Comparison of ENCODE assay signal across 8 cellular contexts in the genomic region with DNA sequence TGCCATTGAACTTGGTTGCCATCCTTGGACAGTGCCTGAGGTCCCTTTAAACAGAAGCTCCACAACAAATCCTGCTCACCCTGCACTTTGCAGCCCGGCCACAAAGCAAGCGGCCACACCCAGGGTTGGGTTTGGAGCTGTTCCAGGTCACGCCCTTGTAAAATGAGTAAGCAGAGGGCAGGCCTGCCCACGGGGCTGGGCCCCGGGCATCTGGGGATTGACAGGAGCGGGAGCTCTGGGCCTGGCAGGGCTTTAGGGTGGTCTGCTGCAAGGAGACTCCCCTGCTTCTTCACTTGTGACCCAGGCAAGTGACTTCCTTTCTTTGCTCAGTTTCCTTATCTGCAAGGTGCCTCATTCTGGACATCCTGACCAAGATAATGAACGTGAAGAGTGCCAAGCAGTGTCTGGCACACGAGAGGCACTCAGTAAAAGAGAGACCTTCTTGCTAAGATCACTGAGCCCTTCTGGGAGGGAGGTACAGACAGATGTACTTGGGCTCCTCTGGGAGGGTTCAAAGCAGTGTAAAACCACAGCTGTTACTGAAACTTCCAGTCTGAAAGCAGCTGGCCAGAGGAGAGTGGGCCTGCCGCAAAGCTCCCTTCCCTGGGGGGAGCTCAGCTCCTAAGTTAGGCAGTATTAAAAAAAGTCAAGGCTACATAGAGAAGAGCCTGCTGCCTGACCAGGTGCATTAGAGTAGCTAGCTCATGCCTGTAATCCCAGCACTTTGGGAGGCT. TPM values are rescaled to one million over a fixed set of nuclear protein-coding genes. Genes with fewer than 3 reads are reported as not detected.
DNase-seq lines count a peak whose midpoint lies in the region; ATAC-seq lines count a peak whose summit lies in the region.

No MANE protein-coding gene starts in this region.

- no peaks in the 10 kb centered on the region for H3K27me3 Mint-ChIP-seq in naive B cell

- H3K4me1 Mint-ChIP-seq in naive B cell = peaks cover 61 to 86% (median 77%) of the 10 kb centered on the region in 3 donors

- peak overlapping the region in 4 of 6 donors; percentile 42 to 85 (median 62) for H3K27ac Mint-ChIP-seq in naive B cell

- H3K9me3 Mint-ChIP-seq in naive B cell = no peaks in the 10 kb centered on the region

- no peaks in the 10 kb centered on the region for H3K36me3 Mint-ChIP-seq in naive B cell

- DNase-seq in NCI-H446 treated with DMSO at 0.1 percent for 48 hours (lab: John Stamatoyannopoulos, UW) (peak; percentile 81), dermis microvascular lymphatic vessel endothelial cell (ENCODE audit: low read depth in 2 of 2) (peak; percentile 22 to 63), naive B cell (no peak), stromal cell of bone marrow (ENCODE audit: low read depth) (peak; percentile 79)
- DNase-seq in activated CD4-positive, alpha-beta T cell treated with anti-CD3 and anti-CD28 coated beads for 48 hours = peak; percentile 89

- ATAC-seq in GM18502 (IDR thresholded peaks at IDR 0.05; ENCODE audit: poor library complexity, unreplicated experiment) (peak; percentile 42), HG02943 (IDR thresholded peaks at IDR 0.05; ENCODE audit: low read depth, unreplicated experiment) (peak; percentile 51), naive B cell (ENCODE audit: low read depth in 2 of 2) (no peak), HG03025 (IDR thresholded peaks at IDR 0.05; ENCODE audit: low FRiP score, unreplicated experiment) (no peak)

- peak overlapping the region; percentile 25 to 84 (median 74) for H3K4me3 Mint-ChIP-seq in naive B cell

RNA-seq across cellular contexts. Expression of a gene that starts 2.6 kb away (rescaled TPM):
- total RNA-seq in dermis microvascular lymphatic vessel endothelial cell = 1.4 and 1.9 TPM in 2 replicates
- 1 to 10 TPM in 2 of 6 donors, under 1 TPM in 4; 0.06 to 1.7 (median 0.46) TPM for polyA plus RNA-seq in naive B cell (ENCODE audit: low read depth in 6 of 6)

RNA-seq across cellular contexts. Expression of a gene that starts 30.9 kb away (rescaled TPM):
- 478 and 570 TPM in 2 replicates for total RNA-seq in dermis microvascular lymphatic vessel endothelial cell
- polyA plus RNA-seq in naive B cell (ENCODE audit: low read depth in 6 of 6) = 10 to 100 TPM; 23.9 to 52.0 (median 31.2) TPM

RNA-seq across cellular contexts. Expression of a gene that starts 44.4 kb away (rescaled TPM):
- total RNA-seq in dermis microvascular lymphatic vessel endothelial cell = 3.6 and 10.4 TPM in 2 replicates
- under 1 TPM in 4 of 6 donors, not detected in 2; 0.16 to 0.69 (median 0.58) TPM for polyA plus RNA-seq in naive B cell (ENCODE audit: low read depth in 6 of 6)

Comparison
In these comparisons a context has a peak if more than half of its experiments do, and no peak if none do; other contexts are left out.
1. ATAC-seq: peak in GM18502 (single experiment) and HG02943 (single experiment); none in naive B cell (0 of 2) and HG03025 (single experiment).